ENCODE assay signal across 26 cellular contexts in the genomic region with DNA sequence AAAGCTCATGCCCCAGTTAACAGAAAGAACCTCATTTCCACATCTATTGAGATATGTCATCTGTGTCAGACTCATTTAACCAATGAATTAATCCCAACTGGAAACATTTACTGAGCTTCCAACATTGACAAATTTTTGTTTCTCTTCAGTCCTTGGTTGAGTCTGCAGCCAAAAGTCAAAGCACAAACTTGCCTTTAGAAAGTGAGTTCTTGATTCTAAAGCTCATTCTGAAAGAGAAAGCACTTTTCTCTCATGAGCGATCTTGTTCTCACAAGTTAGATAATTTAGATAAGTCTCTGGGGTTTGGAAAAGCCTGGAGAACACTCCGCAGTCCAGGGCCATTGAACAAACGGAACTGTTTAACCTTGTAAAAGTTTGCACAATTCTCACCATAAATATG.
DNase-seq lines count a peak whose midpoint lies in the region; ATAC-seq, FAIRE-seq and TF ChIP-seq lines count a peak whose summit lies in the region.
"Had no signal": no experiment of that assay in that cellular context is flagged by ENCODE, and none has a peak within 500 bp of the region (broad histone marks: within the 10 kb centered on the region; RNA-seq: fewer than 3 reads in every experiment).

No MANE protein-coding gene starts in this region.

- no peak for TF ChIP-seq POLR2A in prostate gland (IDR thresholded peaks at IDR 0.05)
- TF ChIP-seq POLR2A in GM12892 (IDR thresholded peaks at IDR 0.05; ENCODE audit: low read depth, low read length), result no peak

- FAIRE-seq in GM12892 (lab: Jason Lieb, UNC), result no peak
- FAIRE-seq: pancreas had no signal

- H3K4me1 ChIP-seq in right atrium auricular region (no peaks in the 10 kb centered on the region), adipocyte (ENCODE audit: control insufficient read depth, insufficient read depth, low read length) (peaks cover 41% of the 10 kb centered on the region), prostate gland (replicated peaks) (no peaks in the 10 kb centered on the region)
- H3K4me1 ChIP-seq: HAP-1, pancreas, right lobe of liver had no signal

- peak overlapping the region; percentile 56 for H3K9ac ChIP-seq in adipocyte (ENCODE audit: low read length)
- H3K9ac ChIP-seq: SK-N-SH had no signal

- in situ Hi-C loops in KBM-7 (cut with MboI; ENCODE audit: low pct_unique_long_range_greater_than_20kb, low sequenced_read_pairs), result no loop called here

- H3K36me3 ChIP-seq in right atrium auricular region (no peaks in the 10 kb centered on the region), adipocyte (ENCODE audit: control insufficient read depth, insufficient read depth, low read length, severe bottlenecking) (no peaks in the 10 kb centered on the region), prostate gland (no peaks in the 10 kb centered on the region)
- H3K36me3 ChIP-seq: HAP-1, pancreas, right lobe of liver, upper lobe of left lung had no signal

- H3K27me3 ChIP-seq in right atrium auricular region (no peaks in the 10 kb centered on the region), adipocyte (replicated peaks; ENCODE audit: control insufficient read depth, insufficient read depth, low read length) (no peaks in the 10 kb centered on the region), prostate gland (replicated peaks; ENCODE audit: insufficient read depth) (no peaks in the 10 kb centered on the region)
- H3K27me3 ChIP-seq: hepatocyte, pancreas, right lobe of liver, upper lobe of left lung had no signal

- H3K27ac ChIP-seq in right atrium auricular region (no peak overlapping the region), prostate gland (peak overlapping the region; percentile 35 to 55)
- H3K27ac ChIP-seq: pancreas, right lobe of liver, RWPE1 had no signal

- H3K9me3 ChIP-seq in right atrium auricular region (no peaks in the 10 kb centered on the region), adipocyte (ENCODE audit: control insufficient read depth, low read length) (no peaks in the 10 kb centered on the region), prostate gland (no peaks in the 10 kb centered on the region)
- H3K9me3 ChIP-seq: HAP-1, pancreas, right lobe of liver, SK-N-SH, upper lobe of left lung had no signal

- H3K4me3 ChIP-seq in right atrium auricular region, result no peak overlapping the region
- H3K4me3 ChIP-seq in adipocyte (ENCODE audit: low read length), result peak overlapping the region; percentile 9
- no peak overlapping the region for H3K4me3 ChIP-seq in prostate gland
- H3K4me3 ChIP-seq: HAP-1, hepatocyte, pancreas, right lobe of liver, upper lobe of left lung had no signal

- no peak for DNase-seq in left ventricle myocardium superior
- no peak for DNase-seq in right atrium auricular region (ENCODE audit: low spot score)
- DNase-seq in adipocyte (ENCODE audit: low read depth), result no peak
- DNase-seq in prostate gland (ENCODE audit: low spot score), result no peak
- DNase-seq in GM12892 (ENCODE audit: insufficient read length), result no peak
- DNase-seq in SKM-1 treated with dmso at 0.1 percent for 144 hours (lab: John Stamatoyannopoulos, UW; ENCODE audit: unreplicated experiment), result no peak
- DNase-seq in KBM-7, result no peak
- no peak for DNase-seq in ecto neural progenitor cell (ENCODE audit: low spot score)
- DNase-seq: ACHN; activated CD4-positive, alpha-beta T cell treated with anti-CD3 and anti-CD28 coated beads for 48 hours; activated naive CD4-positive, alpha-beta T cell treated with anti-CD3 and anti-CD28 coated beads, Interleukin-2, amount 50 U/mL, for 16 hours; activated T-cell treated with anti-CD3 and anti-CD28 coated beads, Interleukin-2, amount 50 U/mL, for 4 hours; COR-L47; GF-D8; left colon; midbrain; NCI-H1048; pancreas; right lobe of liver; SK-N-SH; stimulated activated CD4-positive, alpha-beta T cell treated with anti-CD3 and anti-CD28 coated beads, Interleukin-15, amount 100 ng/mL, for 24 hours had no signal

- TF ChIP-seq CTCF in right atrium auricular region (IDR thresholded peaks at IDR 0.05) (no peak), prostate gland (IDR thresholded peaks at IDR 0.05) (no peak)

- 24% methylated on average over 3 of the region's 3 CpGs for WGBS in prostate gland

- ATAC-seq in left ventricle myocardium superior, result peak; percentile 12
- ATAC-seq: activated T-cell treated with anti-CD3 and anti-CD28 coated beads, Interleukin-2, amount 50 U/mL, for 4 hours; left colon; natural killer cell treated with Interleukin-12 subunit alpha and Interleukin-12 subunit beta and Interleukin-15 and Interleukin-18, amount 100 ng/mL, for 72 hours; right lobe of liver had no signal

- intact Hi-C loops in left ventricle myocardium superior (cut with micrococcal nuclease), result no loop called here
- intact Hi-C loops in prostate gland (cut with DNase I), result no loop called here

Comparison
In these comparisons a context has a peak if more than half of its experiments do, and no peak if none do; other contexts are left out.
1. H3K27ac ChIP-seq: peak in prostate gland (2 of 2); none in right atrium auricular region (0 of 2).